In the genomic region with DNA sequence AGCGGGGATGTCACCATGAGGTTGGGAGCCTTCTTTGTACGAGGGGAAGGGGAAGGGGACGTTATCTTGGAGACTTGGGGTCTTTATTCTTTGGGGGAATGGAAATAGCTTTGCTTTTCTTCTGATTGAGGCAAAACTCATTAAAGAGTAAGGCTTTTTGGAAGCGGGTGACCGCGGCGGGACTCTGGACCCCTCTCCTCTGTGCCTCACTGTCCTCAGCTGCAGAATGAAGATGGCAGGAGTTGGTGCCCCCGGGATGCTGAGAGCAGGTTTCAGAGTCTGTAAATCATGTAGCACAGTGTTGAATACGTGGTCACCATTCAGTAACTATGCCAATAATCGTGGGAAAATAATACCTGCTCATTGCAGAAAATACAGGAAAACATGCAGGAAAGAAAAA, we compare ENCODE assay signal across 10 cellular contexts. TPM values are rescaled to one million over a fixed set of nuclear protein-coding genes. Genes with fewer than 3 reads are reported as not detected.
DNase-seq lines count a peak whose midpoint lies in the region; ATAC-seq and TF ChIP-seq lines count a peak whose summit lies in the region.
"Had no signal": no experiment of that assay in that cellular context is flagged by ENCODE, and none has a peak within 500 bp of the region (broad histone marks: within the 10 kb centered on the region; RNA-seq: fewer than 3 reads in every experiment).

No MANE protein-coding gene starts in this region.

- TF ChIP-seq POLR2A in ovary (IDR thresholded peaks at IDR 0.05), result no peak

- H3K27ac ChIP-seq in BLaER1 treated with 17β-estradiol and CSF1 and Interleukin-3, amounts not matched to agents 10 nM and 100 nM, result peak overlapping the region in 6 of 11 experiments; percentile 54 to 65 (median 62); a peak in 9 of 22 replicates
- H3K27ac ChIP-seq in Karpas-422 (ENCODE audit: low read length), result no peak overlapping the region
- H3K27ac ChIP-seq in effector memory CD4-positive, alpha-beta T cell (ENCODE audit: insufficient read depth, low read length, poor library complexity, severe bottlenecking), result no peak overlapping the region
- H3K27ac ChIP-seq in ovary, result no peak overlapping the region

- no peak for TF ChIP-seq EP300 in ovary (IDR thresholded peaks at IDR 0.05)

- intact Hi-C loops in ovary (cut with DNase I), result no loop called here

- peak overlapping the region; percentile 76 to 92 (median 88) for H3K4me2 ChIP-seq in BLaER1 treated with 17β-estradiol and CSF1 and Interleukin-3, amounts not matched to agents 10 nM and 100 nM
- peak overlapping the region; percentile 81 for H3K4me2 ChIP-seq in Karpas-422 (ENCODE audit: low read depth, low read length, poor library complexity, severe bottlenecking)

- no peaks in the 10 kb centered on the region for H3K27me3 ChIP-seq in BLaER1 treated with 17β-estradiol and CSF1 and Interleukin-3, amounts not matched to agents 10 nM and 100 nM
- no peaks in the 10 kb centered on the region for H3K27me3 ChIP-seq in Karpas-422 (ENCODE audit: low read length)
- no peaks in the 10 kb centered on the region for H3K27me3 ChIP-seq in effector memory CD4-positive, alpha-beta T cell (replicated peaks; ENCODE audit: control insufficient read depth, insufficient read depth, low read length, poor library complexity, severe bottlenecking)
- no peaks in the 10 kb centered on the region for H3K27me3 ChIP-seq in ovary

- no peaks in the 10 kb centered on the region for H3K9me2 ChIP-seq in Karpas-422 (replicated peaks; ENCODE audit: insufficient read depth, low read length)

- H3K9ac ChIP-seq in BLaER1 treated with 17β-estradiol and CSF1 and Interleukin-3, amounts not matched to agents 10 nM and 100 nM, result peak overlapping the region in 10 of 11 experiments; percentile 47 to 73 (median 64); a peak in 15 of 22 replicates
- peak overlapping the region; percentile 67 for H3K9ac ChIP-seq in Karpas-422 (ENCODE audit: low read length)

- H3K4me3 ChIP-seq in BLaER1 treated with 17β-estradiol and CSF1 and Interleukin-3, amounts not matched to agents 10 nM and 100 nM, result peak overlapping the region in 9 of 10 experiments; percentile 39 to 65 (median 49); a peak in 14 of 20 replicates
- H3K4me3 ChIP-seq in Karpas-422 (ENCODE audit: low read length) (peak overlapping the region; percentile 66), ovary (peak overlapping the region; percentile 31)
- H3K4me3 ChIP-seq in effector memory CD4-positive, alpha-beta T cell (ENCODE audit: insufficient read depth, low read depth, low read length, poor library complexity, severe bottlenecking), result peak overlapping the region; percentile 52

- H3K79me2 ChIP-seq in Karpas-422 (ENCODE audit: low read length), result no peaks in the 10 kb centered on the region

- peak overlapping the region; percentile 91 for H2AFZ ChIP-seq in Karpas-422 (ENCODE audit: low read length)

- TF ChIP-seq CTCF in ovary (IDR thresholded peaks at IDR 0.05), result no peak

- DNase-seq in Karpas-422 (no peak), ovary (no peak), NOMO-1 treated with dmso at 0.1 percent for 144 hours (lab: John Stamatoyannopoulos, UW; ENCODE audit: unreplicated experiment) (no peak), KBM-7 (no peak)
- no peak for DNase-seq in effector memory CD4-positive, alpha-beta T cell
- DNase-seq: cortex of kidney had no signal

- H3K9me3 ChIP-seq in BLaER1 treated with 17β-estradiol and CSF1 and Interleukin-3, amounts not matched to agents 10 nM and 100 nM (replicated peaks in 1 of 11), result peaks cover 0 to 17% (median 9%) of the 10 kb centered on the region in 11 experiments; a peak in 13 of 22 replicates
- H3K9me3 ChIP-seq in Karpas-422 (ENCODE audit: low read length) (no peaks in the 10 kb centered on the region), ovary (no peaks in the 10 kb centered on the region)
- H3K9me3 ChIP-seq in effector memory CD4-positive, alpha-beta T cell (ENCODE audit: control insufficient read depth, low read length), result no peaks in the 10 kb centered on the region

- in situ Hi-C loops in KBM-7 (cut with MboI; ENCODE audit: low pct_unique_long_range_greater_than_20kb, low sequenced_read_pairs), result no loop called here

- ATAC-seq in HG02759 (IDR thresholded peaks at IDR 0.05; ENCODE audit: unreplicated experiment) (no peak), HG02678 (IDR thresholded peaks at IDR 0.05; ENCODE audit: unreplicated experiment) (no peak)

- H3K4me1 ChIP-seq in BLaER1 treated with 17β-estradiol and CSF1 and Interleukin-3, amounts not matched to agents 10 nM and 100 nM, result peaks cover 56 to 70% (median 63%) of the 10 kb centered on the region in 10 experiments
- H3K4me1 ChIP-seq in Karpas-422 (ENCODE audit: low read length) (peaks cover 36% of the 10 kb centered on the region), ovary (ENCODE audit: insufficient read depth) (peaks cover 7% of the 10 kb centered on the region)
- H3K4me1 ChIP-seq in effector memory CD4-positive, alpha-beta T cell (ENCODE audit: control insufficient read depth, insufficient read depth, low read length, poor library complexity, severe bottlenecking), result peaks cover 36% of the 10 kb centered on the region

- WGBS in ovary, 3 donors, result 50 to 70% (median 64%) methylated on average over 10 of the region's 10 CpGs

- no peaks in the 10 kb centered on the region for H4K20me1 ChIP-seq in BLaER1 treated with 17β-estradiol and CSF1 and Interleukin-3, amounts not matched to agents 10 nM and 100 nM
- H4K20me1 ChIP-seq in Karpas-422 (ENCODE audit: insufficient read depth, low read depth, low read length), result no peaks in the 10 kb centered on the region

- H3K36me3 ChIP-seq in BLaER1 treated with 17β-estradiol and CSF1 and Interleukin-3, amounts not matched to agents 10 nM and 100 nM, result no peaks in the 10 kb centered on the region
- no peaks in the 10 kb centered on the region for H3K36me3 ChIP-seq in Karpas-422 (ENCODE audit: insufficient read depth, low read length)
- no peaks in the 10 kb centered on the region for H3K36me3 ChIP-seq in effector memory CD4-positive, alpha-beta T cell (ENCODE audit: control insufficient read depth, insufficient read depth, low read length)
- H3K36me3 ChIP-seq in ovary, result no peaks in the 10 kb centered on the region

RNA-seq across cellular contexts. Expression of a gene that starts 32.1 kb away (rescaled TPM):
- total RNA-seq in Karpas-422 (2014; rRNA removed; shearing (Covaris generic); ENCODE audit: low replicate concordance), result not detected in 2 replicates
- total RNA-seq in ovary, result not detected
- not detected for polyA plus RNA-seq in ovary
- polyA plus RNA-seq: neural cell had no signal

RNA-seq across cellular contexts. Expression of a gene that starts 32.3 kb away (rescaled TPM):
- total RNA-seq in Karpas-422 (2014; rRNA removed; shearing (Covaris generic); ENCODE audit: low replicate concordance), result 24.8 and 48.7 TPM in 2 replicates
- total RNA-seq in ovary, result 10 to 100 TPM; 28.3 to 63.2 (median 39.1) TPM
- polyA plus RNA-seq in ovary, result 10 to 100 TPM; 13.3 to 35.2 TPM

Comparison
In these comparisons a context has a peak if more than half of its experiments do, and no peak if none do; other contexts are left out.
1. H3K27ac ChIP-seq: peak in BLaER1 treated with 17β-estradiol and CSF1 and Interleukin-3, amounts not matched to agents 10 nM and 100 nM (6 of 11); none in Karpas-422 (single experiment), effector memory CD4-positive, alpha-beta T cell (single experiment) and ovary (0 of 2).
2. Peak in every context shown above with its lines, with median percentiles within 50 percentile points of each other: H3K4me3 ChIP-seq.